Comparison of ENCODE assay signal across 20 cellular contexts in genomic region chr5:66826696-66827095, GRCh38.
"Had no signal": no experiment of that assay in that cellular context is flagged by ENCODE, and none has a peak within 500 bp of the region (broad histone marks: within the 10 kb centered on the region; RNA-seq: fewer than 3 reads in every experiment).

No MANE protein-coding gene starts in this region.

- ATAC-seq: activated naive CD4-positive, alpha-beta T cell treated with anti-CD3 and anti-CD28 coated beads, Interleukin-2, amount 50 U/mL, for 72 hours; stimulated activated memory B cell treated with anti-CD40 and anti-IgM and Interleukin-4, amounts not matched to agents 10 μg/mL and 1 μg/mL and 100 μg/mL, for 72 hours had no signal

- H3K4me3 ChIP-seq: SK-N-MC, stomach, suprapubic skin, uterus had no signal

- H3K27me3 ChIP-seq: suprapubic skin, uterus had no signal

- H3K27ac ChIP-seq: SK-N-MC, stomach, suprapubic skin, uterus had no signal

- H3K36me3 Mint-ChIP-seq: activated naive CD4-positive, alpha-beta T cell treated with anti-CD3 and anti-CD28 coated beads, Interleukin-2, amount 50 U/mL, for 72 hours; brain; naive B cell; stimulated activated memory B cell treated with anti-CD40 and anti-IgM and Interleukin-4, amounts not matched to agents 10 μg/mL and 1 μg/mL and 100 μg/mL, for 72 hours had no signal

- H3K9me3 ChIP-seq: stomach, suprapubic skin, uterus had no signal

- DNase-seq: activated CD4-positive, alpha-beta T cell treated with anti-CD3 and anti-CD28 coated beads, Interleukin-2, amount 50 U/mL, for 4 hours; activated gamma-delta T cell treated with Interleukin-2 at 50 U/mL for 16 hours; aorta; central memory CD4-positive, alpha-beta T cell; dermis blood vessel endothelial cell; effector CD8-positive, alpha-beta T cell; foreskin melanocyte; hypothalamus; naive B cell; stomach; SW 1271; trophoblast cell; uterus had no signal

- H3K4me1 ChIP-seq: uterus had no signal

- H3K4me3 Mint-ChIP-seq: activated T-helper 1 cell treated with anti-CD3 and anti-CD28 coated beads, Interleukin-12 subunit alpha, Interleukin-12 subunit beta, Interleukin-2, Interleukin-4 antibody, amounts not matched to agents 30 ng/mL and 10 ng/mL and 1 ng/mL, durations not matched to agents 14 hours and 24 hours and 36 hours; stimulated activated memory B cell treated with anti-CD40 and anti-IgM and Interleukin-4, amounts not matched to agents 10 μg/mL and 1 μg/mL and 100 μg/mL, for 72 hours had no signal

- H3K27ac Mint-ChIP-seq: activated naive CD4-positive, alpha-beta T cell treated with anti-CD3 and anti-CD28 coated beads, Interleukin-2, amount 50 U/mL, for 72 hours; brain; progenitor cell of endocrine pancreas had no signal

- H3K9me3 Mint-ChIP-seq: activated naive CD4-positive, alpha-beta T cell treated with anti-CD3 and anti-CD28 coated beads, Interleukin-2, amount 50 U/mL, for 72 hours; brain; naive B cell; stimulated activated memory B cell treated with anti-CD40 and anti-IgM and Interleukin-4, amounts not matched to agents 10 μg/mL and 1 μg/mL and 100 μg/mL, for 72 hours had no signal

- H3K36me3 ChIP-seq: stomach, suprapubic skin, uterus had no signal
